In the genomic region with DNA sequence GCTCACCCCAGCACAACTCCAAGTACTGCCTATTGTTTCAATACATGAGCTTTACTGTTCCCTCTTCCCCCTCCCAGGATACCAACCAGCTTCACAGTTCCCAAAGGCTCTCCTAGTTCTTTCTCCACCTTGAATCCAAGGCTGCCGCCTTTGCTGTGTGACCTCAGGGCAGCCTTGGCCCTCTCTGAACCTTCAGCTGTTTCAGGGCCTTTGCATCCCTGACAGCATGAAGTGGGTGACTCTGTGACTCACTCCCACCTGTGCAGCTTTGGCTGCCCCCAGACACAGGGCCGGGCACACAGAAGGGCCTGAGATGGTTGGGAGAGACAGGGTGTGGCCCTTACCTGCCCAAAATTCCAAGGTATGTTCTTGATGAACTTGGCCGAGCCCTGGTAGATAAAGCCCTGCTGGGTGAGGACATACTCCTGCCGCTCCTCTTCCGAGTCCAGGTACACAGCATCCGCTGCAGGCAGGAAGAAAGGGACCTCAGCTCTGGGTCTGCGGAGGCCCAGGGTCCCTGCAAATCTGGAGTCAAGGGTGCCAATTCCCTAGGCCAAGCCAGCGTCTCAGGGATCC, we compare ENCODE assay signal across 28 cellular contexts. TPM values are rescaled to one million over a fixed set of nuclear protein-coding genes. Genes with fewer than 3 reads are reported as not detected.
DNase-seq lines count a peak whose midpoint lies in the region; ATAC-seq, FAIRE-seq and TF ChIP-seq lines count a peak whose summit lies in the region.
"Had no signal": no experiment of that assay in that cellular context is flagged by ENCODE, and none has a peak within 500 bp of the region (broad histone marks: within the 10 kb centered on the region; RNA-seq: fewer than 3 reads in every experiment).

No MANE protein-coding gene starts in this region.

- WGBS in A549 (ENCODE audit: missing lambda C conversion rate) = 95% methylated on average over 8 of the region's 8 CpGs
- 100% methylated on average over 8 of the region's 8 CpGs for WGBS in esophagus muscularis mucosa

- CTCF ChIA-PET in A549 (lab: Yijun Ruan, JAX) (interaction anchor here (1.1 to 32.6 kb wide), 5 partner anchors 10 to 93 kb away, joined by 3 to 818 read pairs (median 7); partner anchors contain the start of gene TGM2), PC-3 (lab: Charles Lee) (no interaction called here)

- H3K9me3 ChIP-seq in A549 (no peaks in the 10 kb centered on the region), PC-3 (ENCODE audit: low read length) (no peaks in the 10 kb centered on the region), esophagus muscularis mucosa (no peaks in the 10 kb centered on the region)
- H3K9me3 ChIP-seq: thoracic aorta had no signal

- H4K20me1 ChIP-seq in PC-3 (ENCODE audit: low read length) = no peaks in the 10 kb centered on the region

- H3K4me3 ChIP-seq in A549 = no peak overlapping the region
- H3K4me3 ChIP-seq in PC-3 (ENCODE audit: low read length) = no peak overlapping the region
- no peak overlapping the region for H3K4me3 ChIP-seq in esophagus muscularis mucosa
- H3K4me3 ChIP-seq: thoracic aorta had no signal

- H3K4me2 ChIP-seq in A549 (no peak overlapping the region), PC-3 (ENCODE audit: low read length) (no peak overlapping the region)

- POLR2A ChIA-PET in A549 (lab: Yijun Ruan, JAX) (no interaction called here), PC-3 (lab: Charles Lee; ENCODE audit: unreplicated experiment) (no interaction called here)

- DNase-seq in A549 (ENCODE audit: low read depth in 1 of 2, low spot score in 1 of 2) = no peak
- no peak for DNase-seq in PC-3
- DNase-seq in esophagus muscularis mucosa (ENCODE audit: extremely low spot score) = no peak
- no peak for DNase-seq in T-helper 2 cell
- DNase-seq in HuH-7.5 (ENCODE audit: low spot score) = no peak
- DNase-seq in stimulated activated CD4-positive, alpha-beta T cell treated with anti-CD3 and anti-CD28 coated beads, Interleukin-15, amount 100 ng/mL, for 24 hours = no peak
- DNase-seq: activated CD4-positive, alpha-beta T cell treated with anti-CD3 and anti-CD28 coated beads, Interleukin-2, amount 50 U/mL, for 4 hours; activated CD8-positive, alpha-beta memory T cell treated with anti-CD3 and anti-CD28 coated beads, Interleukin-2, amount 10 ng/mL, durations not matched to agents 7 days and 5 days; activated gamma-delta T cell; activated naive CD8-positive, alpha-beta T cell treated with anti-CD3 and anti-CD28 coated beads for 36 hours; activated T-cell treated with anti-CD3 and anti-CD28 coated beads, Interleukin-2, amount 50 U/mL, for 4 hours; anterior cingulate cortex; effector CD4-positive, alpha-beta T cell; H7; Kasumi-1; naive thymus-derived CD8-positive, alpha-beta T cell; NCI-H1436; NCI-H2081; NCI-H2227 treated with DMSO at 0.1 percent for 48 hours; NCI-H526 treated with DMSO at 0.1 percent for 48 hours; stimulated activated naive CD8-positive, alpha-beta T cell treated with anti-CD3 and anti-CD28 coated beads, Interleukin-15, Interleukin-2, amounts not matched to agents 100 U/mL and 50 U/mL, for 24 hours; T-helper 1 cell had no signal

- BruUV-seq in PC-3 (replicated peaks; lab: Mats Ljungman, UMichigan) = no TSS peak

- H3K36me3 ChIP-seq in PC-3 (ENCODE audit: low read depth, low read length) (peaks cover 77% of the 10 kb centered on the region), esophagus muscularis mucosa (peaks cover 25 to 84% (median 70%) of the 10 kb centered on the region in 4 donors)

- TF ChIP-seq EP300 in A549 (IDR thresholded peaks at IDR 0.05) = no peak
- no peak for TF ChIP-seq EP300 in esophagus muscularis mucosa (IDR thresholded peaks at IDR 0.05)

- H2AFZ ChIP-seq in PC-3 (ENCODE audit: low read length) = no peak overlapping the region

- no peak overlapping the region for H3K9ac ChIP-seq in PC-3 (ENCODE audit: low read length)

- no peaks in the 10 kb centered on the region for H3K9me3 Mint-ChIP-seq in nephron
- H3K9me3 Mint-ChIP-seq: activated naive CD8-positive, alpha-beta T cell treated with anti-CD3 and anti-CD28 coated beads for 36 hours; activated T-cell treated with anti-CD3 and anti-CD28 coated beads, Interleukin-2, amount 50 U/mL, for 4 hours; naive thymus-derived CD8-positive, alpha-beta T cell had no signal

- H3K27ac ChIP-seq in A549 (peak overlapping the region; percentile 84 to 87; a peak in 5 of 6 replicates), PC-3 (ENCODE audit: low read length) (peak overlapping the region; percentile 95), esophagus muscularis mucosa (replicated peaks in 1 of 4) (peak overlapping the region; percentile 21 to 93 (median 54))
- H3K27ac ChIP-seq: HL-60 had no signal

- H3K4me3 Mint-ChIP-seq in nephron = no peak overlapping the region
- H3K4me3 Mint-ChIP-seq: activated CD8-positive, alpha-beta memory T cell treated with anti-CD3 and anti-CD28 coated beads, Interleukin-2, amount 10 ng/mL, durations not matched to agents 7 days and 5 days; activated naive CD8-positive, alpha-beta T cell treated with anti-CD3 and anti-CD28 coated beads for 36 hours; activated T-cell treated with anti-CD3 and anti-CD28 coated beads, Interleukin-2, amount 50 U/mL, for 4 hours had no signal

- peaks cover 19% of the 10 kb centered on the region for H3F3A ChIP-seq in PC-3 (ENCODE audit: low read length, unreplicated experiment)

- peak overlapping the region; percentile 16 to 48 (median 40) for H3K27ac Mint-ChIP-seq in nephron
- H3K27ac Mint-ChIP-seq: activated naive CD8-positive, alpha-beta T cell treated with anti-CD3 and anti-CD28 coated beads for 36 hours had no signal

- H3K79me2 ChIP-seq in PC-3 (ENCODE audit: low read length) = peaks cover 13% of the 10 kb centered on the region; the same call in 1 of the 2 replicates

- H3K27me3 ChIP-seq in PC-3 (ENCODE audit: low read length) (no peaks in the 10 kb centered on the region), esophagus muscularis mucosa (no peaks in the 10 kb centered on the region)

- TF ChIP-seq CTCF in A549 (IDR thresholded peaks at IDR 0.05) (no peak), PC-3 (conservative IDR thresholded peaks at IDR 0.05; ENCODE audit: low read depth, low read length) (no peak), esophagus muscularis mucosa (IDR thresholded peaks at IDR 0.05) (no peak), nephron (IDR thresholded peaks at IDR 0.05; ENCODE audit: unreplicated experiment in 3 of 3) (no peak)

- intact Hi-C loops in PC-3 (cut with micrococcal nuclease) = loop anchor here (5.0 kb wide), 1 partner anchor 93 kb away; no protein-coding TSS in a partner anchor
- intact Hi-C loops in esophagus muscularis mucosa (cut with DNase I) = no loop called here

- no peaks in the 10 kb centered on the region for H3K9me2 ChIP-seq in PC-3 (replicated peaks; ENCODE audit: low read length)

- H3K27me3 Mint-ChIP-seq in nephron (ENCODE audit: low read depth) = no peaks in the 10 kb centered on the region

- ATAC-seq in A549 = no peak
- no peak for ATAC-seq in PC-3
- ATAC-seq in HG02610 (IDR thresholded peaks at IDR 0.05; ENCODE audit: unreplicated experiment) = no peak
- ATAC-seq: activated CD8-positive, alpha-beta memory T cell treated with anti-CD3 and anti-CD28 coated beads, Interleukin-2, amount 10 ng/mL, durations not matched to agents 7 days and 5 days; activated T-cell treated with anti-CD3 and anti-CD28 coated beads, Interleukin-2, amount 50 U/mL, for 4 hours; naive thymus-derived CD8-positive, alpha-beta T cell; Panc1; stimulated activated naive CD8-positive, alpha-beta T cell treated with anti-CD3 and anti-CD28 coated beads, Interleukin-15, Interleukin-2, amounts not matched to agents 100 U/mL and 50 U/mL, for 24 hours had no signal

- no peaks in the 10 kb centered on the region for H3K36me3 Mint-ChIP-seq in nephron (ENCODE audit: low read depth)
- H3K36me3 Mint-ChIP-seq: activated CD8-positive, alpha-beta memory T cell treated with anti-CD3 and anti-CD28 coated beads, Interleukin-2, amount 10 ng/mL, durations not matched to agents 7 days and 5 days; activated naive CD8-positive, alpha-beta T cell treated with anti-CD3 and anti-CD28 coated beads for 36 hours; naive thymus-derived CD8-positive, alpha-beta T cell had no signal

- TF ChIP-seq RAD21 in A549 (conservative IDR thresholded peaks at IDR 0.05 in 1 of 2, IDR thresholded peaks at IDR 0.05 in 1 of 2) = no peak

- H3K4me1 Mint-ChIP-seq in nephron = peaks cover 30% of the 10 kb centered on the region

- FAIRE-seq in A549 (lab: Jason Lieb, UNC) = no peak
- FAIRE-seq: bronchial epithelial cell had no signal

- no peak for TF ChIP-seq POLR2A in A549 (IDR thresholded peaks at IDR 0.05; ENCODE audit: low read length)
- TF ChIP-seq POLR2A in esophagus muscularis mucosa (IDR thresholded peaks at IDR 0.05; ENCODE audit: low read depth) = no peak

- H3K4me1 ChIP-seq in A549 (peaks cover 73% of the 10 kb centered on the region), PC-3 (ENCODE audit: insufficient read depth, low read length) (peaks cover 33% of the 10 kb centered on the region), esophagus muscularis mucosa (peaks cover 48 to 61% (median 52%) of the 10 kb centered on the region in 4 donors)

TF ChIP-seq in A549, 52 proteins besides CTCF, POLR2A, EP300 and RAD21 (continues in another document):
- TF ChIP-seq MAZ (IDR thresholded peaks at IDR 0.05; ENCODE audit: borderline replicate concordance, low read depth, low read length) (no peak), BHLHE40 (IDR thresholded peaks at IDR 0.05; ENCODE audit: low read depth, low read length) (no peak), ZFP36 (IDR thresholded peaks at IDR 0.05; ENCODE audit: borderline replicate concordance, partially characterized antibody) (peak; percentile 73)
- TF ChIP-seq, protein P1, sequence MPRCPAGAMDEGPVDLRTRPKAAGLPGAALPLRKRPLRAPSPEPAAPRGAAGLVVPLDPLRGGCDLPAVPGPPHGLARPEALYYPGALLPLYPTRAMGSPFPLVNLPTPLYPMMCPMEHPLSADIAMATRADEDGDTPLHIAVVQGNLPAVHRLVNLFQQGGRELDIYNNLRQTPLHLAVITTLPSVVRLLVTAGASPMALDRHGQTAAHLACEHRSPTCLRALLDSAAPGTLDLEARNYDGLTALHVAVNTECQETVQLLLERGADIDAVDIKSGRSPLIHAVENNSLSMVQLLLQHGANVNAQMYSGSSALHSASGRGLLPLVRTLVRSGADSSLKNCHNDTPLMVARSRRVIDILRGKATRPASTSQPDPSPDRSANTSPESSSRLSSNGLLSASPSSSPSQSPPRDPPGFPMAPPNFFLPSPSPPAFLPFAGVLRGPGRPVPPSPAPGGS (IDR thresholded peaks at IDR 0.05) = no peak

RNA-seq across cellular contexts. Expression of gene TGM2, which starts 14.4 kb away (rescaled TPM):
- polyA plus RNA-seq in A549 (2011; rRNA removed) (173 TPM in 2 replicates), A549 (2017; fragmentation: RNase III; extraction: RNeasy Plus Mini Kit Qiagen cat#74134 plus additional on column Dnase treatment) (348 to 469 TPM (median 441 TPM) in 3 replicates)
- 164 and 192 TPM in 2 replicates for polyA plus RNA-seq in A549 (2012; cell fraction: cytosol; rRNA removed)
- polyA plus RNA-seq in A549 (2012; cell fraction: nucleus; rRNA removed) = 241 and 325 TPM in 2 replicates
- 181 and 216 TPM in 2 replicates for polyA minus RNA-seq in A549 (2011; rRNA and poly(A)+ RNA removed)
- total RNA-seq in PC-3 (2014; rRNA removed) (583 and 773 TPM in 2 replicates), esophagus muscularis mucosa (100 to 1,000 TPM; 170 to 385 (median 212) TPM)
- total RNA-seq: activated naive CD8-positive, alpha-beta T cell treated with anti-CD3 and anti-CD28 coated beads for 36 hours; naive thymus-derived CD8-positive, alpha-beta T cell had no signal
- polyA plus RNA-seq: naive thymus-derived CD8-positive, alpha-beta T cell had no signal
